Comparison of ENCODE assay signal across 11 cellular contexts in the genomic region with DNA sequence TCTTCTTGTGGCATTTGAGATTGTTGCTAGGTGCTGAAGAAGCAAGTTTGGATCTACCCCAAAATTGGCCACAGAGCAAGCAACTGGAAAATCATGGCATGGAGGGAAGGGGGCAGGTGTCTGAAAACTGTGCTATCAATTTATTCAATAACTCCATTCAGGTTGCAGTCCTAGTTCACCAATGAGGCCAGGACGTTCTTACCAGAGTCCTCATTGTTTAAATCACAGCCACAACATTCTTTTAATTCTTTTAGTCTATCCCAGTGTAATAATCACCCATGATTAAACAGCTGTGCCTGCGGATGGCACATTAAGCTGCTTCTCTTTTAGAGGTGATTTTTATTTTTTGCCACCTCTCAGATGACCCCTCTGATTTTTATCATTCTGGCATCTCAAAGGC.
DNase-seq lines count a peak whose midpoint lies in the region; ATAC-seq and TF ChIP-seq lines count a peak whose summit lies in the region.
"Had no signal": no experiment of that assay in that cellular context is flagged by ENCODE, and none has a peak within 500 bp of the region (broad histone marks: within the 10 kb centered on the region; RNA-seq: fewer than 3 reads in every experiment).

No MANE protein-coding gene starts in this region.

- H3K4me1 Mint-ChIP-seq in CD4-positive, CD25-positive, alpha-beta regulatory T cell: peaks cover 32 to 95% (median 81%) of the 10 kb centered on the region in 4 donors
- peaks cover 50 to 98% (median 95%) of the 10 kb centered on the region in 4 donors for H3K4me1 Mint-ChIP-seq in naive thymus-derived CD8-positive, alpha-beta T cell

- no peak overlapping the region for H2AK9ac ChIP-seq in IMR-90 (replicated peaks; ENCODE audit: low read depth, low read length, poor library complexity)

- H3K9me1 ChIP-seq in IMR-90 (ENCODE audit: insufficient read depth, low read length): peaks cover 16% of the 10 kb centered on the region

- H4K5ac ChIP-seq in IMR-90 (ENCODE audit: low read depth, low read length): no peak overlapping the region

- WGBS in IMR-90 (ENCODE audit: extremely low coverage in 2 of 2, insufficient read length in 1 of 2), 2 experiments: 0% methylated on average over 1 of the region's 2 CpGs; no CpG with 5 or more reads in 1 of the 2 experiments

- H3K79me1 ChIP-seq in IMR-90 (ENCODE audit: low read depth in 1 of 2, low read length in 2 of 2): peaks cover 0 to 13% of the 10 kb centered on the region in 2 experiments; a peak in 1 of 4 replicates

- no peak overlapping the region for H4K91ac ChIP-seq in IMR-90 (ENCODE audit: insufficient read depth, low read depth, low read length)

- ATAC-seq in CD4-positive, CD25-positive, alpha-beta regulatory T cell (ENCODE audit: low read depth in 2 of 2): no peak
- ATAC-seq in IMR-90 (ENCODE audit: low read depth): peak; percentile 60; the same call in 1 of the 2 replicates
- ATAC-seq in naive thymus-derived CD8-positive, alpha-beta T cell: no peak
- ATAC-seq: PC-3 had no signal

- H3K9me3 Mint-ChIP-seq in CD4-positive, CD25-positive, alpha-beta regulatory T cell: no peaks in the 10 kb centered on the region
- H3K9me3 Mint-ChIP-seq in naive thymus-derived CD8-positive, alpha-beta T cell: peaks cover 0 to 3% (median 0%) of the 10 kb centered on the region in 9 donors

- no peak overlapping the region for H3K4me2 ChIP-seq in IMR-90 (ENCODE audit: low read depth, low read length)

- H3K36me3 ChIP-seq in CD4-positive, CD25-positive, alpha-beta regulatory T cell (ENCODE audit: control insufficient read depth, insufficient read depth, low read length): peaks cover 13% of the 10 kb centered on the region
- H3K36me3 ChIP-seq in IMR-90 (ENCODE audit: control insufficient read depth, insufficient read depth, low read length) (no peaks in the 10 kb centered on the region), ascending aorta (no peaks in the 10 kb centered on the region)

- no peak overlapping the region for H2BK5ac ChIP-seq in IMR-90 (ENCODE audit: low read depth, low read length, poor library complexity, severe bottlenecking)

- H2BK15ac ChIP-seq in IMR-90 (ENCODE audit: low read depth, low read length): no peak overlapping the region; the same call in 2 of the 3 replicates

- no peak overlapping the region for H3K23ac ChIP-seq in IMR-90 (ENCODE audit: low read depth, low read length)

- H2AFZ ChIP-seq in IMR-90 (replicated peaks; ENCODE audit: low read length, poor library complexity): no peak overlapping the region

- POLR2A ChIA-PET in IMR-90 (lab: Charles Lee; ENCODE audit: unreplicated experiment): no interaction called here
- POLR2A ChIA-PET in naive thymus-derived CD8-positive, alpha-beta T cell (lab: Charles Lee): interaction anchor here (0.6 to 24.4 kb wide), 13 partner anchors 9 to 1038 kb away, joined by 3 to 582 read pairs (median 5); partner anchors contain the start of gene ANKRD44

- BruUV-seq in IMR-90 (replicated peaks; lab: Mats Ljungman, UMichigan): no TSS peak

- H3K14ac ChIP-seq in IMR-90 (replicated peaks; ENCODE audit: low read depth, low read length): no peak overlapping the region

- no peak overlapping the region for H2AK5ac ChIP-seq in IMR-90 (ENCODE audit: low read depth, low read length)

- dilution Hi-C loops in IMR-90 (cut with HindIII; ENCODE audit: low sequenced_read_pairs, unreplicated experiment): no loop called here

- no peak overlapping the region for H3K9ac ChIP-seq in IMR-90 (ENCODE audit: low read depth, low read length)

- no peak overlapping the region for H3K56ac ChIP-seq in IMR-90 (ENCODE audit: extremely low read depth, insufficient read depth, low read length)

- peak overlapping the region; percentile 97 to 99 (median 98) for H3K27ac Mint-ChIP-seq in CD4-positive, CD25-positive, alpha-beta regulatory T cell
- H3K27ac Mint-ChIP-seq in naive thymus-derived CD8-positive, alpha-beta T cell: peak overlapping the region; percentile 97 to 100 (median 98)

- no peaks in the 10 kb centered on the region for H4K20me1 ChIP-seq in IMR-90 (ENCODE audit: insufficient read depth, low read length)

- H3K4me3 Mint-ChIP-seq in CD4-positive, CD25-positive, alpha-beta regulatory T cell: peak overlapping the region; percentile 68 to 78 (median 72)
- H3K4me3 Mint-ChIP-seq in naive thymus-derived CD8-positive, alpha-beta T cell: peak overlapping the region; percentile 46 to 88 (median 76)

- in situ Hi-C loops in IMR-90 (cut with MboI; ENCODE audit: low sequenced_read_pairs): no loop called here

- no peak for TF ChIP-seq POLR2A in IMR-90 (IDR thresholded peaks at IDR 0.05; ENCODE audit: low read depth, low read length)

- no peak overlapping the region for H4K8ac ChIP-seq in IMR-90 (ENCODE audit: low read depth in 2 of 2, low read length in 2 of 2)

- H2BK20ac ChIP-seq in IMR-90 (ENCODE audit: low read depth, low read length): no peak overlapping the region

- no peaks in the 10 kb centered on the region for H3K9me3 ChIP-seq in CD4-positive, CD25-positive, alpha-beta regulatory T cell (ENCODE audit: control insufficient read depth in 2 of 2, low read length in 2 of 2)
- H3K9me3 ChIP-seq in IMR-90 (ENCODE audit: control insufficient read depth, insufficient read depth, low read length) (no peaks in the 10 kb centered on the region), ascending aorta (no peaks in the 10 kb centered on the region)

- peak overlapping the region; percentile 88 for H3K27ac ChIP-seq in CD4-positive, CD25-positive, alpha-beta regulatory T cell (ENCODE audit: insufficient read depth, low read length, poor library complexity, severe bottlenecking)
- H3K27ac ChIP-seq in IMR-90 (ENCODE audit: insufficient read depth, low read length): no peak overlapping the region
- H3K27ac ChIP-seq in ascending aorta: peak overlapping the region; percentile 11 to 78

- H3K4ac ChIP-seq in IMR-90 (ENCODE audit: low read depth, low read length): no peak overlapping the region

- no peak for DNase-seq in CD4-positive, CD25-positive, alpha-beta regulatory T cell
- DNase-seq in IMR-90 (no peak), ascending aorta (ENCODE audit: low spot score in 2 of 2) (no peak), GM10266 (ENCODE audit: extremely low spot score) (no peak), GM20000 (ENCODE audit: low spot score) (no peak), DMS79 (lab: John Stamatoyannopoulos, UW) (no peak), HuH-7.5 (ENCODE audit: low spot score) (no peak)
- no peak for DNase-seq in naive thymus-derived CD8-positive, alpha-beta T cell
- DNase-seq: NCI-H226; PC-3; stimulated activated CD4-positive, alpha-beta T cell treated with anti-CD3 and anti-CD28 coated beads, Interleukin-4, amount 100 ng/mL, for 24 hours had no signal

- intact Hi-C loops in IMR-90 (cut with micrococcal nuclease) (no loop called here), ascending aorta (cut with DNase I) (loop anchor here (5.0 kb wide), 1 partner anchor 40 kb away; no protein-coding TSS in a partner anchor)

- CTCF ChIA-PET in IMR-90 (lab: Yijun Ruan, JAX): no interaction called here

- TF ChIP-seq CTCF in IMR-90 (conservative IDR thresholded peaks at IDR 0.05; ENCODE audit: low read depth, low read length): no peak
- TF ChIP-seq CTCF in ascending aorta (IDR thresholded peaks at IDR 0.05): no peak
- TF ChIP-seq CTCF in GM10266 (IDR thresholded peaks at IDR 0.05; ENCODE audit: control insufficient read depth, insufficient read depth, low read depth, missing control alignments): no peak
- TF ChIP-seq CTCF in GM20000 (IDR thresholded peaks at IDR 0.05; ENCODE audit: extremely low read depth, missing control alignments): no peak

- TF ChIP-seq RAD21 in IMR-90 (IDR thresholded peaks at IDR 0.05; ENCODE audit: low read length): no peak

- no peak overlapping the region for H3K18ac ChIP-seq in IMR-90 (ENCODE audit: low read depth, low read length)

- H3K4me3 ChIP-seq in CD4-positive, CD25-positive, alpha-beta regulatory T cell (ENCODE audit: low read depth, low read length): peak overlapping the region; percentile 67
- H3K4me3 ChIP-seq in IMR-90 (ENCODE audit: insufficient read depth, low read depth, low read length): no peak overlapping the region
- no peak overlapping the region for H3K4me3 ChIP-seq in ascending aorta

- peaks cover 31% of the 10 kb centered on the region for H3K36me3 Mint-ChIP-seq in CD4-positive, CD25-positive, alpha-beta regulatory T cell
- peaks cover 3 to 21% (median 20%) of the 10 kb centered on the region in 3 donors for H3K36me3 Mint-ChIP-seq in naive thymus-derived CD8-positive, alpha-beta T cell

- peaks cover 94% of the 10 kb centered on the region for H3K4me1 ChIP-seq in CD4-positive, CD25-positive, alpha-beta regulatory T cell (ENCODE audit: control insufficient read depth, insufficient read depth, low read length, poor library complexity, severe bottlenecking)
- H3K4me1 ChIP-seq in IMR-90 (ENCODE audit: control insufficient read depth, insufficient read depth, low read length) (peaks cover 8% of the 10 kb centered on the region), ascending aorta (peaks cover 7 to 40% of the 10 kb centered on the region in 2 donors)

- no peaks in the 10 kb centered on the region for H3K27me3 ChIP-seq in CD4-positive, CD25-positive, alpha-beta regulatory T cell (ENCODE audit: control insufficient read depth, insufficient read depth, low read length)
- H3K27me3 ChIP-seq in IMR-90 (ENCODE audit: control insufficient read depth, insufficient read depth, low read length) (no peaks in the 10 kb centered on the region), ascending aorta (no peaks in the 10 kb centered on the region)

- H3K27me3 Mint-ChIP-seq in CD4-positive, CD25-positive, alpha-beta regulatory T cell: no peaks in the 10 kb centered on the region
- H3K27me3 Mint-ChIP-seq in naive thymus-derived CD8-positive, alpha-beta T cell: no peaks in the 10 kb centered on the region

- no peak overlapping the region for H2BK120ac ChIP-seq in IMR-90 (ENCODE audit: low read depth, low read length)

TF ChIP-seq in IMR-90, 13 proteins besides CTCF, POLR2A, EP300 and RAD21:
- TF ChIP-seq MAZ (IDR thresholded peaks at IDR 0.05; ENCODE audit: borderline replicate concordance, low read depth, low read length) (no peak), RFX5 (IDR thresholded peaks at IDR 0.05; ENCODE audit: low read depth, low read length) (no peak), FOS (IDR thresholded peaks at IDR 0.05; ENCODE audit: low read depth, low read length) (no peak), BHLHE40 (IDR thresholded peaks at IDR 0.05; ENCODE audit: low read depth, low read length) (no peak)
